Comparison of ENCODE assay signal across 8 cellular contexts in the genomic region with DNA sequence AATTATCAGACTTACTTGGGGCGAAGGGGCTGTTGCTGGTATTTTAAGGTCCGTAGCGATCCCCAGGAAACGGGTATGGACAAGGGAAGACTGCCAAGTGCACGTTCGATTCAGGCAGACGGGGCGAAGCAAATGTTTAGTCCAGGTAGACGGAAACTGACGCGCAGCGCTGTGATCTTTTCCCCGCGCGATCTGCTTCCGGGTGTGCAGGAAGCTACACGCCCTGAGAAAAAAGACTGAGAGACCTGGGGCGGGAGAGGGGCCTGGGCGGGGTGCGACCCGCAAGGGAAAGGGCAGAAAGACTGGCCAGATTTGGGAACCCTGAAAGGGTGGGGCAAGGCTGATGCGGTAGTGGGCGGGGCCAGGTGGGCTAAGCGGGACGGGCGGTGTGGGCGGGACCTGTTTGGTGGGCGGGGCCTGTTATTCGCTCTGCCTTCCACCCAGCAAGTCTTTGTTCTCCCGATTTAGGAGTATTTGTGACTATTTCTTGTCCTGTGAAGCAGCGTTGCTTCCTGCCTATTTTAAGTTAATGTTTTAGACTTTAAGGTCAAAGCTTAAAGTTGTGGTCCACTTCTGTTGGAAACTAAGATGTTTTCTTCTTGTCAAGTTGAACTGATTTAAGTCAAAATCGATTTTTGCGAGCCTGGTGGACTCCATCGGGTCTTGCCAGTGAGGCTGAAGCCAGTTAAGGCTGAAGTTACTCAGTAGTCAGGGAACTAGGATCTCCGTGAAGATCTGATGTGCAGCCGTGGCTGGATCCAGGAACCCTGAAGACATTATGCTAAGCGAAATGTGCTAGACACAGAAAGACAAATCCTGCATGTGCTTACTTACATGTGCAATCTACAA. TPM values are rescaled to one million over a fixed set of nuclear protein-coding genes. Genes with fewer than 3 reads are reported as not detected.
DNase-seq lines count a peak whose midpoint lies in the region; ATAC-seq, FAIRE-seq and TF ChIP-seq lines count a peak whose summit lies in the region.

A gene (minus strand): TSS at position 301 of the 849 bp plus-strand sequence. CDS start 3,549 bp downstream, outside the sequence.

- H3K9me3 ChIP-seq in ES-I3 (ENCODE audit: control insufficient read depth, insufficient read depth, low read length): no peaks in the 10 kb centered on the region; the same call in none of the 2 replicates

- H3K36me3 ChIP-seq in ES-I3 (ENCODE audit: insufficient read depth, low read length) (0 out of 2 replicates have a peak, but pooled peaks cover 3% of the 10 kb centered on the region), bronchial epithelial cell (ENCODE audit: control insufficient read depth, insufficient read depth, low read length) (peaks cover 6% of the 10 kb centered on the region)

- peaks cover 3% of the 10 kb centered on the region; the same call in 1 of the 2 replicates for H3K4me1 ChIP-seq in ES-I3 (ENCODE audit: insufficient read depth, low read length)

- ATAC-seq in HG02852 (IDR thresholded peaks at IDR 0.05; ENCODE audit: unreplicated experiment) (peak; percentile 68), GM21717 (IDR thresholded peaks at IDR 0.05; ENCODE audit: unreplicated experiment) (no peak)

- TF ChIP-seq CTCF in WI38 (IDR thresholded peaks at IDR 0.05; ENCODE audit: low read depth, low read length): no peak
- TF ChIP-seq CTCF in bronchial epithelial cell (IDR thresholded peaks at IDR 0.05; ENCODE audit: insufficient read depth, low read length, severe bottlenecking): no peak

- DNase-seq in NCI-H2171 treated with DMSO at 0.1 percent for 48 hours (lab: John Stamatoyannopoulos, UW) (peak; percentile 73), bronchial epithelial cell (ENCODE audit: low read depth) (peak; percentile 71), inferior parietal cortex (ENCODE audit: extremely low spot score) (peak; percentile 57), smooth muscle cell of the brain vasculature (ENCODE audit: low read depth, low spot score) (peak; percentile 31)

- no peaks in the 10 kb centered on the region for H3K27me3 ChIP-seq in bronchial epithelial cell (ENCODE audit: control insufficient read depth, insufficient read depth, low read length)

- H3K4me3 ChIP-seq in WI38 (ENCODE audit: low read depth, low read length) (peak within 1 kb of the TSS; percentile 97), bronchial epithelial cell (ENCODE audit: low read depth, low read length) (peak within 1 kb of the TSS; percentile 84)

- peak; percentile 55 for FAIRE-seq in bronchial epithelial cell (lab: Jason Lieb, UNC)

- H3K9ac ChIP-seq in ES-I3 (ENCODE audit: low read depth, low read length): peak within 1 kb of the TSS; percentile 62

RNA-seq across cellular contexts. Expression of the gene that starts here (rescaled TPM):
- 6.1 and 6.3 TPM in 2 replicates for total RNA-seq in bronchial epithelial cell
